15 cellular contexts compared by ENCODE assay signal in the genomic region with DNA sequence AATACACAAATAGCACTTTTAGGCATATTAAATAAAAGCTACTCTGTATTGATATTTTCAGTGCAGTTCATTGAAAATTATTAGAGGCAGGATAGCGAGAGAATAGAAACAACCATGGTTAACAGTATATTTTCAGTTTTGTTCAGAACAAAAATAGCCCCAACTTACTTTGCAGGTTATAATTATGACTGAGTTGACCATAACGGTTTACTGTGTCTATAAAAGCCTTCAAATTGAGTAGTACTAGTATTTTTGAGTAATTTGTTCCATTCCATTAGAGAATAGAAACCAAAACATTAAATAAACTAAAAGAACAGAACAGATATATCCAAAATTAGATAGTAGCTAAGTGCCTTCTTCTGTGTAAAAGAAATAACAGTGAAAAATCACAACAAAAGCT.
A peak's percentile ranks its signal among the peaks of the same experiment; 100 is the strongest.
DNase-seq lines count a peak whose midpoint lies in the region; ATAC-seq and TF ChIP-seq lines count a peak whose summit lies in the region.
"Had no signal": no experiment of that assay in that cellular context is flagged by ENCODE, and none has a peak within 500 bp of the region (broad histone marks: within the 10 kb centered on the region; RNA-seq: fewer than 3 reads in every experiment).

No MANE protein-coding gene starts in this region.

- no peaks in the 10 kb centered on the region for H3K27me3 ChIP-seq in Karpas-422 (ENCODE audit: low read length)
- no peaks in the 10 kb centered on the region for H3K27me3 ChIP-seq in A673 (replicated peaks; ENCODE audit: insufficient read depth, low read depth, low read length, poor library complexity)
- H3K27me3 ChIP-seq: SJCRH30 had no signal

- H3K36me3 ChIP-seq in Karpas-422 (ENCODE audit: insufficient read depth, low read length) (no peaks in the 10 kb centered on the region), A673 (ENCODE audit: insufficient read depth, low read length, poor library complexity, severe bottlenecking) (no peaks in the 10 kb centered on the region)
- H3K36me3 ChIP-seq: SJCRH30 had no signal

- DNase-seq in Karpas-422, result no peak
- no peak for DNase-seq in A673 (ENCODE audit: low spot score)
- no peak for DNase-seq in AML-193 (lab: John Stamatoyannopoulos, UW)
- no peak for DNase-seq in A172 (ENCODE audit: low spot score)
- DNase-seq in GM19240 (ENCODE audit: insufficient read length, low spot score), result no peak
- DNase-seq: activated B cell treated with CpG ODN at 0.5 μM for 24 hours; activated T-cell treated with anti-CD3 and anti-CD28 coated beads, Interleukin-2, amount 50 U/mL, for 1 hour; anterior cingulate cortex; islet precursor cell; NCI-H82 had no signal

- CTCF ChIA-PET in A673 (lab: Charles Lee), result no interaction called here

- no peaks in the 10 kb centered on the region for H4K20me1 ChIP-seq in Karpas-422 (ENCODE audit: insufficient read depth, low read depth, low read length)

- intact Hi-C loops in A673 (cut with micrococcal nuclease; ENCODE audit: unreplicated experiment), result no loop called here

- TF ChIP-seq CTCF in A673 (conservative IDR thresholded peaks at IDR 0.05; ENCODE audit: low read depth, low read length), result no peak

- POLR2A ChIA-PET in A673 (lab: Charles Lee; ENCODE audit: low non-redundant PET), result no interaction called here

- peak overlapping the region; percentile 2; the same call in 1 of the 2 replicates for H2AFZ ChIP-seq in Karpas-422 (ENCODE audit: low read length)

- H3K9me2 ChIP-seq in Karpas-422 (replicated peaks; ENCODE audit: insufficient read depth, low read length), result no peaks in the 10 kb centered on the region

- H3K79me2 ChIP-seq in Karpas-422 (ENCODE audit: low read length), result no peaks in the 10 kb centered on the region

- H3K9ac ChIP-seq in Karpas-422 (ENCODE audit: low read length), result no peak overlapping the region

- H3K9me3 ChIP-seq in Karpas-422 (ENCODE audit: low read length), result no peaks in the 10 kb centered on the region
- no peaks in the 10 kb centered on the region for H3K9me3 ChIP-seq in A673 (ENCODE audit: low read depth, low read length, poor library complexity, severe bottlenecking)
- H3K9me3 ChIP-seq: SJCRH30 had no signal

- ATAC-seq in GM18909 (IDR thresholded peaks at IDR 0.05; ENCODE audit: poor library complexity, unreplicated experiment) (peak; percentile 78), GM21717 (IDR thresholded peaks at IDR 0.05; ENCODE audit: unreplicated experiment) (peak; percentile 84), HG03039 (IDR thresholded peaks at IDR 0.05; ENCODE audit: unreplicated experiment) (peak; percentile 81)

- H3K27ac ChIP-seq in Karpas-422 (ENCODE audit: low read length) (no peak overlapping the region), A673 (ENCODE audit: low read depth, low read length, poor library complexity, severe bottlenecking) (no peak overlapping the region)
- H3K27ac ChIP-seq: C4-2B, SJCRH30 had no signal

- H3K4me3 ChIP-seq in Karpas-422 (ENCODE audit: low read length) (no peak overlapping the region), A673 (ENCODE audit: low read depth, low read length, poor library complexity, severe bottlenecking) (no peak overlapping the region)
- H3K4me3 ChIP-seq: SJCRH30 had no signal

- no peaks in the 10 kb centered on the region for H3K4me1 ChIP-seq in Karpas-422 (ENCODE audit: low read length)
- H3K4me1 ChIP-seq in A673 (ENCODE audit: insufficient read depth, low read length, poor library complexity, severe bottlenecking), result no peaks in the 10 kb centered on the region

- no peak overlapping the region for H3K4me2 ChIP-seq in Karpas-422 (ENCODE audit: low read depth, low read length, poor library complexity, severe bottlenecking)

- no TSS peak for BruUV-seq in A673 (replicated peaks; lab: Mats Ljungman, UMichigan)
